1 cellular context compared by ENCODE assay signal in genomic region chr7:43869018-43869897, GRCh38.
TF ChIP-seq lines count a peak whose summit lies in the region.

TSS of gene MRPS24 (minus strand) at chr7:43869517. CDS start at chr7:43869495, 22 bp downstream.

TF ChIP-seq in HEK293, 187 proteins besides CTCF, POLR2A, EP300 and RAD21 (continued from another document and continues in another):
- TF ChIP-seq ZSCAN5A (tag by site-specific recombination; IDR thresholded peaks at IDR 0.05) (peak; percentile 54; the same call in 1 of the 2 replicates), ZNF366 (tag by site-specific recombination; conservative IDR thresholded peaks at IDR 0.05) (peak; percentile 71), ZNF488 (tag by site-specific recombination; IDR thresholded peaks at IDR 0.05) (no peak), KLF16 (tag by site-specific recombination; IDR thresholded peaks at IDR 0.05) (peak; percentile 67), ZNF596 (tag by site-specific recombination; IDR thresholded peaks at IDR 0.05) (no peak), ZNF830 (tag by site-specific recombination; IDR thresholded peaks at IDR 0.05; ENCODE audit: low read depth) (no peak), HOXC10 (CRISPR knock-in tag; IDR thresholded peaks at IDR 0.05) (no peak), ZNF19 (tag by site-specific recombination; IDR thresholded peaks at IDR 0.05; ENCODE audit: low read depth) (no peak), KLF8 (tag by site-specific recombination; IDR thresholded peaks at IDR 0.05) (peak; percentile 83), ZNF214 (tag by site-specific recombination; IDR thresholded peaks at IDR 0.05; ENCODE audit: borderline replicate concordance) (no peak), PRDM6 (tag by site-specific recombination; IDR thresholded peaks at IDR 0.05) (no peak), ZNF585B (tag by site-specific recombination; IDR thresholded peaks at IDR 0.05) (no peak), ZNF621 (tag by site-specific recombination; IDR thresholded peaks at IDR 0.05) (no peak), ZNF626 (tag by site-specific recombination; IDR thresholded peaks at IDR 0.05) (no peak), YY1 (tag by site-specific recombination; IDR thresholded peaks at IDR 0.05) (peak; percentile 92), ZNF335 (tag by site-specific recombination; conservative IDR thresholded peaks at IDR 0.05) (peak; percentile 92), ZNF544 (tag by site-specific recombination; IDR thresholded peaks at IDR 0.05) (no peak), ZNF24 (tag by site-specific recombination; IDR thresholded peaks at IDR 0.05) (0 out of 2 replicates have a peak, but pooled peaks have one; percentile 28), ZNF148 (tag by site-specific recombination; IDR thresholded peaks at IDR 0.05; ENCODE audit: borderline replicate concordance) (no peak), ZNF423 (tag by site-specific recombination; IDR thresholded peaks at IDR 0.05) (no peak), ZBTB17 (tag by site-specific recombination; IDR thresholded peaks at IDR 0.05) (peak; percentile 81), ZBTB26 (tag by site-specific recombination; optimal IDR thresholded peaks at IDR 0.05) (peak; percentile 77), SP3 (tag by site-specific recombination; IDR thresholded peaks at IDR 0.05) (peak; percentile 86), ZNF501 (tag by site-specific recombination; IDR thresholded peaks at IDR 0.05) (peak; percentile 76; the same call in 1 of the 2 replicates), GLIS1 (tag by site-specific recombination; IDR thresholded peaks at IDR 0.05) (peak; percentile 58; the same call in 1 of the 2 replicates), ZNF677 (tag by site-specific recombination; IDR thresholded peaks at IDR 0.05) (no peak), ZIC2 (tag by site-specific recombination; IDR thresholded peaks at IDR 0.05) (no peak; the same call in 1 of the 2 replicates), ZSCAN4 (tag by site-specific recombination; IDR thresholded peaks at IDR 0.05) (no peak), ZBTB21 (tag by site-specific recombination; IDR thresholded peaks at IDR 0.05) (no peak; the same call in 1 of the 2 replicates), ZBTB8A (tag by site-specific recombination; IDR thresholded peaks at IDR 0.05) (peak; percentile 83), SETDB1 (IDR thresholded peaks at IDR 0.05; ENCODE audit: insufficient read length, low read length) (no peak), ZNF704 (tag by site-specific recombination; IDR thresholded peaks at IDR 0.05) (no peak), KLF10 (tag by site-specific recombination; IDR thresholded peaks at IDR 0.05) (peak; percentile 51; the same call in 1 of the 2 replicates), ZNF629 (tag by site-specific recombination; IDR thresholded peaks at IDR 0.05) (peak; percentile 51), KLF1 (tag by site-specific recombination; IDR thresholded peaks at IDR 0.05) (peak; percentile 49), FEZF1 (tag by site-specific recombination; IDR thresholded peaks at IDR 0.05) (peak; percentile 86), PATZ1 (tag by site-specific recombination; IDR thresholded peaks at IDR 0.05) (peak; percentile 91), ZNF747 (tag by site-specific recombination; IDR thresholded peaks at IDR 0.05) (no peak), ZNF548 (tag by site-specific recombination; IDR thresholded peaks at IDR 0.05) (no peak), ZNF792 (tag by site-specific recombination; IDR thresholded peaks at IDR 0.05) (no peak), ATF2 (tag by site-specific recombination; IDR thresholded peaks at IDR 0.05; ENCODE audit: low read depth) (no peak), BCL6B (tag by site-specific recombination; IDR thresholded peaks at IDR 0.05) (no peak), ZNF701 (tag by site-specific recombination; IDR thresholded peaks at IDR 0.05) (no peak), INSM2 (tag by site-specific recombination; IDR thresholded peaks at IDR 0.05) (no peak), ZNF121 (tag by site-specific recombination; IDR thresholded peaks at IDR 0.05) (no peak), ZNF302 (tag by site-specific recombination; IDR thresholded peaks at IDR 0.05; ENCODE audit: low read depth) (no peak), HOXD13 (CRISPR knock-in tag; IDR thresholded peaks at IDR 0.05; ENCODE audit: borderline replicate concordance) (no peak), OSR2 (tag by site-specific recombination; IDR thresholded peaks at IDR 0.05) (no peak), ZBTB6 (tag by site-specific recombination; IDR thresholded peaks at IDR 0.05) (no peak), WT1 (tag by site-specific recombination; IDR thresholded peaks at IDR 0.05) (no peak; the same call in 1 of the 2 replicates)
